In the genomic region with DNA sequence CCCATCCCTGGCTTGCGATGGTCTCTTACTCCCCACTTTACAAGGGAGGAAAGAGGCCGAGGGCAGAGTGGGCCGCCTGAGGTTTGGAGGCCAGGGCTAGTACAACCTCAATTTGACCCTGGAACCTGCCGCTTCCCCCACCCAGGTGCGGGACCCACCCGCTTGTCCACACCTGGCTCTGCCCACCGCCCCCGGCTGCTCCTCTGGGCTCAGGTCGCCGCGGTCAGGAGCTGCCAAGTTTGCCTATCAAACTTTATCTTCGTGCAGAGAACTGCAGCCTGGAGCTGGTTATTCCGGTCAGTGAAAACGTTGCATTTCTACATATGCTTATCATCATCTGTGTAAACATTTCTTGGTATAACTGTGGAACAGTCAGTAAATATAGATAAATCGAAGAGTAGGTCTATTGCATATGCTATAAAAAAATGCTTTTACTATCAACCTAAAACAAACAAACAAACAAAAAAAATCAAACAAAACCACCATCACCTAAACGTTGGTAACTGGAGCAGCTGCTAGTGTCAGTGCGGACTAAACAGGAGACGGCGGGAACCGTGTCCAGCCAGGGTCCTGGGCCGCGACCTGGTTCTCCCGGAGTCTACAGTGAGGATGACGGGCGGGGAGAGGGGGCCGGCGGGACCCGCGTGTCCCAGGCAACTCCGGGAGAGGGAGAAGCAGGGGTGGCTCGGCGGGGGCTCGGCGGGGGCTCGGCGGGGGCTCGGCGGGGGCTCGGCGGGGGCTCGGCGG, we compare ENCODE assay signal across 8 cellular contexts. TPM values are rescaled to one million over a fixed set of nuclear protein-coding genes. Genes with fewer than 3 reads are reported as not detected.
DNase-seq lines count a peak whose midpoint lies in the region; FAIRE-seq and TF ChIP-seq lines count a peak whose summit lies in the region.

No MANE protein-coding gene starts in this region.

- BruUV-seq in PC-9 (replicated peaks; lab: Mats Ljungman, UMichigan) = no TSS peak

- H2AFZ ChIP-seq in PC-9 = no peak overlapping the region

- H3K27ac ChIP-seq in PC-9 (peak overlapping the region; percentile 66), vagina (peak overlapping the region; percentile 94)
- no peak overlapping the region for H3K27ac ChIP-seq in effector memory CD4-positive, alpha-beta T cell (ENCODE audit: insufficient read depth, low read length, poor library complexity, severe bottlenecking)

- no peaks in the 10 kb centered on the region for H4K20me1 ChIP-seq in PC-9 (ENCODE audit: insufficient read depth)

- no peak for TF ChIP-seq CTCF in PC-9 (conservative IDR thresholded peaks at IDR 0.05)
- TF ChIP-seq CTCF in vagina (IDR thresholded peaks at IDR 0.05) = no peak

- H3K9me2 ChIP-seq in PC-9 (ENCODE audit: insufficient read depth) = no peaks in the 10 kb centered on the region

- H3K4me1 ChIP-seq in PC-9 (replicated peaks; ENCODE audit: insufficient read depth) (peaks cover 6% of the 10 kb centered on the region; the same call in 1 of the 2 replicates), vagina (peaks cover 28% of the 10 kb centered on the region)
- peaks cover 24% of the 10 kb centered on the region for H3K4me1 ChIP-seq in effector memory CD4-positive, alpha-beta T cell (ENCODE audit: control insufficient read depth, insufficient read depth, low read length, poor library complexity, severe bottlenecking)

- CTCF ChIA-PET in PC-9 (lab: Charles Lee) = interaction anchor here (0.6 to 1.1 kb wide), 2 partner anchors 41 to 100 kb away, joined by 3 read pairs; no protein-coding TSS in a partner anchor

- DNase-seq in SHP77 (lab: John Stamatoyannopoulos, UW) (peak; percentile 22 to 39), SHP77 treated with DMSO at 0.1 percent for 48 hours (lab: John Stamatoyannopoulos, UW) (no peak), PC-9 (peak; percentile 74 to 79), mesenteric fat pad (ENCODE audit: low spot score) (peak; percentile 89), vagina (ENCODE audit: extremely low spot score in 2 of 2) (no peak), GM12891 (ENCODE audit: insufficient read length, low spot score) (no peak)
- no peak for DNase-seq in effector memory CD4-positive, alpha-beta T cell
- DNase-seq in stimulated activated CD4-positive, alpha-beta T cell treated with anti-CD3 and anti-CD28 coated beads, Interleukin-4, amount 100 ng/mL, for 1 hour = no peak

- H3F3A ChIP-seq in PC-9 (ENCODE audit: insufficient read depth, low read depth) = peaks cover 11% of the 10 kb centered on the region; the same call in 1 of the 2 replicates

- no peaks in the 10 kb centered on the region for H3K79me2 ChIP-seq in PC-9 (ENCODE audit: low read depth)

- POLR2A ChIA-PET in PC-9 (lab: Charles Lee; ENCODE audit: unreplicated experiment) = interaction anchor here (0.5 to 0.6 kb wide), 3 partner anchors 13 to 1356 kb away, joined by 4 to 12 read pairs (median 5); no protein-coding TSS in a partner anchor

- no peak for FAIRE-seq in GM12891 (lab: Jason Lieb, UNC)

- H3K9me3 ChIP-seq in PC-9 (ENCODE audit: insufficient read depth, low read depth) = no peaks in the 10 kb centered on the region
- H3K9me3 ChIP-seq in effector memory CD4-positive, alpha-beta T cell (ENCODE audit: control insufficient read depth, low read length) = no peaks in the 10 kb centered on the region
- H3K9me3 ChIP-seq in vagina = no peaks in the 10 kb centered on the region

- TF ChIP-seq POLR2A in vagina (IDR thresholded peaks at IDR 0.05) (no peak), GM12891 (IDR thresholded peaks at IDR 0.05; ENCODE audit: low read depth, low read length) (no peak)

- intact Hi-C loops in PC-9 (cut with micrococcal nuclease; ENCODE audit: unreplicated experiment) = no loop called here
- intact Hi-C loops in vagina (cut with DNase I) = loop anchor here (5.0 to 10.0 kb wide), 2 partner anchors 64 to 129 kb away; partner anchors contain the start of gene SLX9

- H3K4me3 ChIP-seq in PC-9 (peak overlapping the region; percentile 37; the same call in 1 of the 2 replicates), vagina (peak overlapping the region; percentile 89 to 97)
- H3K4me3 ChIP-seq in effector memory CD4-positive, alpha-beta T cell (ENCODE audit: insufficient read depth, low read depth, low read length, poor library complexity, severe bottlenecking) = peak overlapping the region; percentile 67

- H3K27me3 ChIP-seq in PC-9 (ENCODE audit: insufficient read depth, low read depth) (no peaks in the 10 kb centered on the region), vagina (no peaks in the 10 kb centered on the region)
- H3K27me3 ChIP-seq in effector memory CD4-positive, alpha-beta T cell (replicated peaks; ENCODE audit: control insufficient read depth, insufficient read depth, low read length, poor library complexity, severe bottlenecking) = no peaks in the 10 kb centered on the region

- H3K36me3 ChIP-seq in PC-9 (ENCODE audit: low read depth) (no peaks in the 10 kb centered on the region), vagina (no peaks in the 10 kb centered on the region)
- no peaks in the 10 kb centered on the region for H3K36me3 ChIP-seq in effector memory CD4-positive, alpha-beta T cell (ENCODE audit: control insufficient read depth, insufficient read depth, low read length)

- peak overlapping the region; percentile 58 for H3K4me2 ChIP-seq in PC-9

TF ChIP-seq in GM12891, 5 proteins besides CTCF, POLR2A, EP300 and RAD21:
- no peak for TF ChIP-seq SPI1 (IDR thresholded peaks at IDR 0.05; ENCODE audit: low read depth, low read length)
- TF ChIP-seq POU2F2 (IDR thresholded peaks at IDR 0.05; ENCODE audit: low read depth, low read length) = no peak
- no peak for TF ChIP-seq PAX5 (IDR thresholded peaks at IDR 0.05; ENCODE audit: insufficient read depth, low read length, severe bottlenecking)
- no peak for TF ChIP-seq POLR2AphosphoS5 (IDR thresholded peaks at IDR 0.05; ENCODE audit: low read depth, low read length)
- no peak for TF ChIP-seq TAF1 (IDR thresholded peaks at IDR 0.05; ENCODE audit: low read depth, low read length)

RNA-seq across cellular contexts. Expression of gene ADARB1, which starts 0.9 kb away (rescaled TPM):
- total RNA-seq in PC-9 (2021) (12.1 and 19.1 TPM in 2 replicates), mesenteric fat pad (39.6 TPM), vagina (19.6 TPM)
- 0.60 TPM for polyA plus RNA-seq in GM12891 (2012; ENCODE audit: low read depth, missing spikeins)

Comparison
In these comparisons a context has a peak if more than half of its experiments do, and no peak if none do; other contexts are left out.
1. DNase-seq: peak in SHP77 (2 of 2), PC-9 (2 of 2) and mesenteric fat pad (single experiment); none in SHP77 treated with DMSO at 0.1 percent for 48 hours (single experiment), effector memory CD4-positive, alpha-beta T cell (0 of 3), vagina (0 of 2), GM12891 (single experiment) and stimulated activated CD4-positive, alpha-beta T cell treated with anti-CD3 and anti-CD28 coated beads, Interleukin-4, amount 100 ng/mL, for 1 hour (single experiment).
2. H3K4me3 ChIP-seq: peak in every context shown above with its lines; median percentile 93 in vagina; 67 in effector memory CD4-positive, alpha-beta T cell; 37 in PC-9.